25 cellular contexts compared by ENCODE assay signal in genomic region chr6:155033021-155033801, GRCh38. TPM values are rescaled to one million over a fixed set of nuclear protein-coding genes. Genes with fewer than 3 reads are reported as not detected.
A peak's percentile ranks its signal among the peaks of the same experiment; 100 is the strongest.
DNase-seq lines count a peak whose midpoint lies in the region; ATAC-seq and TF ChIP-seq lines count a peak whose summit lies in the region.
"Had no signal": no experiment of that assay in that cellular context is flagged by ENCODE, and none has a peak within 500 bp of the region (broad histone marks: within the 10 kb centered on the region; RNA-seq: fewer than 3 reads in every experiment).

No MANE protein-coding gene starts in this region.

- no peak overlapping the region for H4K8ac ChIP-seq in H9 (replicated peaks; ENCODE audit: insufficient read length, low read depth, low read length)

- H3K4ac ChIP-seq in H9 (ENCODE audit: low read depth, low read length), result no peak overlapping the region

- no peak overlapping the region for H3K18ac ChIP-seq in H9 (ENCODE audit: insufficient read length, low read depth, low read length)

- ATAC-seq in HG02981 (IDR thresholded peaks at IDR 0.05; ENCODE audit: unreplicated experiment), result no peak
- ATAC-seq in mucosa of descending colon, result no peak
- ATAC-seq: A549; CD8-positive, alpha-beta T cell; Panc1 had no signal

- no peaks in the 10 kb centered on the region for H3K27me3 Mint-ChIP-seq in H9 (ENCODE audit: low read depth)
- H3K27me3 Mint-ChIP-seq: B cell had no signal

- H3K4me1 ChIP-seq in H9 (ENCODE audit: insufficient read depth, low read length) (no peaks in the 10 kb centered on the region; the same call in 1 of the 2 replicates), esophagus squamous epithelium (peaks cover 0 to 41% (median 14%) of the 10 kb centered on the region in 3 donors), suprapubic skin (peaks cover 14% of the 10 kb centered on the region), mucosa of descending colon (ENCODE audit: low read depth) (no peaks in the 10 kb centered on the region)
- H3K4me1 ChIP-seq: A549, Caco-2 had no signal

- no peak overlapping the region for H2BK120ac ChIP-seq in H9 (ENCODE audit: low read depth, low read length, poor library complexity, severe bottlenecking)

- peaks cover 3 to 14% (median 7%) of the 10 kb centered on the region in 3 experiments; a peak in 6 of 7 replicates for H3K36me3 Mint-ChIP-seq in H9 (ENCODE audit: insufficient read depth in 1 of 3, low read depth in 3 of 3)
- H3K36me3 Mint-ChIP-seq: CD8-positive, alpha-beta T cell had no signal

- H4K20me1 ChIP-seq in H9 (ENCODE audit: control insufficient read depth, insufficient read depth, insufficient read length), result no peaks in the 10 kb centered on the region

- H2AK5ac ChIP-seq in H9 (ENCODE audit: insufficient read length, low read length), result no peak overlapping the region

- H3K4me3 ChIP-seq in choroid plexus epithelial cell (ENCODE audit: low read depth, low read length), result no peak overlapping the region
- H3K4me3 ChIP-seq in esophagus squamous epithelium, result no peak overlapping the region
- H3K4me3 ChIP-seq in suprapubic skin, result no peak overlapping the region
- H3K4me3 ChIP-seq in mucosa of descending colon, result no peak overlapping the region
- H3K4me3 ChIP-seq: A549 had no signal

- no CpG with 5 or more reads among the region's 13 CpGs for WGBS in H9 (ENCODE audit: extremely low coverage, insufficient read length, low lambda C conversion rate)
- WGBS in esophagus squamous epithelium, 2 donors, result 51 to 57% methylated on average over 13 of the region's 13 CpGs
- 49% methylated on average over 13 of the region's 13 CpGs for WGBS in suprapubic skin

- H3K9me3 ChIP-seq in H9 (ENCODE audit: control insufficient read depth, low read depth, low read length) (no peaks in the 10 kb centered on the region), esophagus squamous epithelium (no peaks in the 10 kb centered on the region), suprapubic skin (no peaks in the 10 kb centered on the region), mucosa of descending colon (no peaks in the 10 kb centered on the region)
- H3K9me3 ChIP-seq: A549, Caco-2 had no signal

- H3K9me3 Mint-ChIP-seq in H9, result peaks cover 3 to 7% of the 10 kb centered on the region in 2 experiments
- H3K9me3 Mint-ChIP-seq: CD8-positive, alpha-beta T cell had no signal

- no peak overlapping the region for H3K23ac ChIP-seq in H9 (ENCODE audit: insufficient read length, low read depth, low read length)

- H3K4me2 ChIP-seq in H9 (ENCODE audit: insufficient read depth, insufficient read length, low read length), result no peak overlapping the region
- H3K4me2 ChIP-seq: A549 had no signal

- H3K36me3 ChIP-seq in esophagus squamous epithelium (no peaks in the 10 kb centered on the region), suprapubic skin (no peaks in the 10 kb centered on the region), mucosa of descending colon (ENCODE audit: low read depth) (no peaks in the 10 kb centered on the region)

- TF ChIP-seq CTCF in H9 (conservative IDR thresholded peaks at IDR 0.05), result no peak
- no peak for TF ChIP-seq CTCF in choroid plexus epithelial cell (conservative IDR thresholded peaks at IDR 0.05; ENCODE audit: low read depth, low read length)
- TF ChIP-seq CTCF in esophagus squamous epithelium (IDR thresholded peaks at IDR 0.05), result no peak
- TF ChIP-seq CTCF in suprapubic skin (IDR thresholded peaks at IDR 0.05), result no peak
- TF ChIP-seq CTCF in GM10266 (IDR thresholded peaks at IDR 0.05; ENCODE audit: control insufficient read depth, insufficient read depth, low read depth, missing control alignments), result no peak
- TF ChIP-seq CTCF in mucosa of descending colon (IDR thresholded peaks at IDR 0.05), result no peak

- H2AFZ ChIP-seq in H9 (ENCODE audit: low read length), result no peak overlapping the region

- no peaks in the 10 kb centered on the region for H3K23me2 ChIP-seq in H9 (ENCODE audit: insufficient read length, low read depth, low read length, poor library complexity, severe bottlenecking)

- DNase-seq in H9 (no peak), choroid plexus epithelial cell (ENCODE audit: low read depth) (peak; percentile 51), esophagus squamous epithelium (lab: John Stamatoyannopoulos, UW) (no peak), suprapubic skin (ENCODE audit: low spot score in 2 of 2) (no peak), GM10266 (ENCODE audit: extremely low spot score) (no peak), kidney glomerular epithelial cell (lab: John Stamatoyannopoulos, UW) (no peak), mucosa of descending colon (no peak)
- DNase-seq: Caco-2; CD8-positive, alpha-beta T cell; EL; GDM1; H7; KBM-7; MV-4-11; NCI-H1105; NCI-H146; NCI-H2029; NCI-H2227 treated with DMSO at 0.1 percent for 48 hours; NCI-H526 treated with DMSO at 0.1 percent for 48 hours; SHP77 treated with DMSO at 0.1 percent for 48 hours had no signal

- no peak overlapping the region for H3K56ac ChIP-seq in H9 (ENCODE audit: insufficient read length, low read depth, low read length)

- H3K4me3 Mint-ChIP-seq in H9, result no peak overlapping the region
- H3K4me3 Mint-ChIP-seq: B cell; CD8-positive, alpha-beta T cell had no signal

- H2BK20ac ChIP-seq in H9 (ENCODE audit: low read depth, low read length, poor library complexity, severe bottlenecking), result no peak overlapping the region

- H2BK12ac ChIP-seq in H9 (ENCODE audit: insufficient read length, low read depth, low read length), result no peak overlapping the region

- H3K27me3 ChIP-seq in H9 (ENCODE audit: insufficient read depth, low read length) (no peaks in the 10 kb centered on the region), esophagus squamous epithelium (no peaks in the 10 kb centered on the region), suprapubic skin (no peaks in the 10 kb centered on the region)

- H3T11ph ChIP-seq in H9 (ENCODE audit: low read length), result no peak overlapping the region

- H3K79me1 ChIP-seq in H9 (ENCODE audit: insufficient read depth, low read depth, low read length, poor library complexity, severe bottlenecking), result no peaks in the 10 kb centered on the region

- no peak for TF ChIP-seq POLR2A in esophagus squamous epithelium (IDR thresholded peaks at IDR 0.05)
- TF ChIP-seq POLR2A in suprapubic skin (IDR thresholded peaks at IDR 0.05), result no peak

- H3K27ac ChIP-seq in H9 (ENCODE audit: insufficient read length, low read depth, low read length) (no peak overlapping the region), esophagus squamous epithelium (peak overlapping the region; percentile 34 to 84 (median 66)), suprapubic skin (peak overlapping the region; percentile 6)
- H3K27ac ChIP-seq: A549, C4-2B had no signal

- H3K14ac ChIP-seq in H9 (ENCODE audit: insufficient read depth, low read length), result no peak overlapping the region

- peak overlapping the region in 1 of 3 experiments; percentile 42; a peak in 2 of 7 replicates for H3K27ac Mint-ChIP-seq in H9
- H3K27ac Mint-ChIP-seq: B cell; CD8-positive, alpha-beta T cell had no signal

- peak overlapping the region; percentile 30 for H4K5ac ChIP-seq in H9 (ENCODE audit: insufficient read length, low read depth, low read length)

- H4K91ac ChIP-seq in H9 (ENCODE audit: insufficient read length, low read depth, low read length), result no peak overlapping the region

- H2BK15ac ChIP-seq in H9 (ENCODE audit: low read depth, low read length), result no peak overlapping the region

- TF ChIP-seq EP300 in suprapubic skin (IDR thresholded peaks at IDR 0.05), result no peak

- H2BK5ac ChIP-seq in H9 (ENCODE audit: insufficient read length, low read length), result no peak overlapping the region

- peak overlapping the region; percentile 2 for H3K9ac ChIP-seq in H9 (ENCODE audit: extremely low read depth, insufficient read length, low read length)

- H3K79me2 ChIP-seq in H9 (ENCODE audit: insufficient read depth, low read length), result no peaks in the 10 kb centered on the region

- intact Hi-C loops in esophagus squamous epithelium (cut with DNase I), result no loop called here
- intact Hi-C loops in mucosa of descending colon (cut with DNase I, micrococcal nuclease), result no loop called here

- peaks cover 16 to 22% of the 10 kb centered on the region in 2 experiments for H3K4me1 Mint-ChIP-seq in H9
- H3K4me1 Mint-ChIP-seq: B cell had no signal

RNA-seq across cellular contexts. Expression of gene TIAM2, which starts 38.1 kb away (rescaled TPM):
- total RNA-seq in H9 (2021) (5.0 and 6.3 TPM in 2 replicates), esophagus squamous epithelium (10 to 100 TPM in 1 of 4 donors, 1 to 10 TPM in 3; 2.3 to 10.3 (median 5.6) TPM), suprapubic skin (10 to 100 TPM in 1 of 4 donors, 1 to 10 TPM in 3; 4.8 to 11.4 (median 6.7) TPM), mucosa of descending colon (10 to 100 TPM in 1 of 3 donors, 1 to 10 TPM in 2; 4.2 to 12.2 (median 9.8) TPM)
